ENCODE assay signal across 17 cellular contexts in genomic region chr17:74763565-74764387, GRCh38. TPM values are rescaled to one million over a fixed set of nuclear protein-coding genes. Genes with fewer than 3 reads are reported as not detected.
DNase-seq lines count a peak whose midpoint lies in the region; ATAC-seq and TF ChIP-seq lines count a peak whose summit lies in the region.
"Had no signal": no experiment of that assay in that cellular context is flagged by ENCODE, and none has a peak within 500 bp of the region (broad histone marks: within the 10 kb centered on the region; RNA-seq: fewer than 3 reads in every experiment).

No MANE protein-coding gene starts in this region.

- intact Hi-C loops in testis (cut with DNase I; ENCODE audit: low total_unique reads) (loop anchor here (5.0 kb wide), 1 partner anchor 51 kb away; the partner anchor contains the start of gene CD300LF), prostate gland (cut with DNase I) (no loop called here)

- H3K4me1 ChIP-seq in testis = peaks cover 44% of the 10 kb centered on the region
- peaks cover 42% of the 10 kb centered on the region for H3K4me1 ChIP-seq in prostate gland (replicated peaks)

- H3K4me3 ChIP-seq in testis (no peak overlapping the region), prostate gland (no peak overlapping the region)
- H3K4me3 ChIP-seq: PC-9, sigmoid colon had no signal

- 51 to 65% methylated on average over 12 to 16 of the region's 16 CpGs for WGBS in testis, 2 donors
- WGBS in prostate gland = 60% methylated on average over 14 of the region's 16 CpGs

- no peaks in the 10 kb centered on the region for H3K27me3 Mint-ChIP-seq in activated T-cell treated with anti-CD3 and anti-CD28 coated beads, Interleukin-2, amount 50 U/mL, for 24 hours

- H3K9me3 ChIP-seq in testis (no peaks in the 10 kb centered on the region), prostate gland (no peaks in the 10 kb centered on the region)
- H3K9me3 ChIP-seq: sigmoid colon had no signal

- H3K27me3 ChIP-seq in testis (no peaks in the 10 kb centered on the region), prostate gland (replicated peaks; ENCODE audit: insufficient read depth) (no peaks in the 10 kb centered on the region)
- H3K27me3 ChIP-seq: sigmoid colon had no signal

- peaks cover 62% of the 10 kb centered on the region for H3K36me3 Mint-ChIP-seq in activated T-cell treated with anti-CD3 and anti-CD28 coated beads, Interleukin-2, amount 50 U/mL, for 24 hours (ENCODE audit: low read depth)

- peak overlapping the region; percentile 54 for H3K27ac ChIP-seq in cingulate gyrus (ENCODE audit: low read depth, low read length)
- peak overlapping the region; percentile 43 to 45 for H3K27ac ChIP-seq in testis
- H3K27ac ChIP-seq in prostate gland = peak overlapping the region in 1 of 2 donors; percentile 14
- H3K27ac ChIP-seq: HL-60, PC-9, sigmoid colon had no signal

- no peaks in the 10 kb centered on the region for H3K9me3 Mint-ChIP-seq in activated T-cell treated with anti-CD3 and anti-CD28 coated beads, Interleukin-2, amount 50 U/mL, for 24 hours
- H3K9me3 Mint-ChIP-seq: activated naive CD4-positive, alpha-beta T cell treated with anti-CD3 and anti-CD28 coated beads, Interleukin-2, amount 50 U/mL, for 72 hours had no signal

- peaks cover 39% of the 10 kb centered on the region for H3K4me1 Mint-ChIP-seq in activated T-cell treated with anti-CD3 and anti-CD28 coated beads, Interleukin-2, amount 50 U/mL, for 24 hours (ENCODE audit: low read depth)

- peak overlapping the region; percentile 72 for H3K27ac Mint-ChIP-seq in activated T-cell treated with anti-CD3 and anti-CD28 coated beads, Interleukin-2, amount 50 U/mL, for 24 hours

- TF ChIP-seq CTCF in testis (IDR thresholded peaks at IDR 0.05) = no peak
- no peak for TF ChIP-seq CTCF in prostate gland (IDR thresholded peaks at IDR 0.05)

- no peak for DNase-seq in activated T-cell treated with anti-CD3 and anti-CD28 coated beads, Interleukin-2, amount 50 U/mL, for 24 hours
- no peak for DNase-seq in activated T-cell treated with anti-CD3 and anti-CD28 coated beads for 4 hours
- peak; percentile 66 for DNase-seq in midbrain (lab: John Stamatoyannopoulos, UW)
- DNase-seq in testis = no peak
- no peak for DNase-seq in prostate gland (ENCODE audit: low spot score)
- DNase-seq: DMS 273 treated with DMSO at 0.1 percent for 48 hours, glutamatergic neuron, mammary epithelial cell, PC-9, sigmoid colon had no signal

- ATAC-seq in GM19455 (IDR thresholded peaks at IDR 0.05; ENCODE audit: unreplicated experiment) (no peak), HG03432 (IDR thresholded peaks at IDR 0.05; ENCODE audit: unreplicated experiment) (no peak)
- ATAC-seq: activated naive CD4-positive, alpha-beta T cell treated with anti-CD3 and anti-CD28 coated beads, Interleukin-2, amount 50 U/mL, for 72 hours had no signal

- no peaks in the 10 kb centered on the region for H3K36me3 ChIP-seq in testis (ENCODE audit: low read depth, missing control alignments)
- H3K36me3 ChIP-seq in prostate gland = no peaks in the 10 kb centered on the region
- H3K36me3 ChIP-seq: sigmoid colon had no signal

- no peak overlapping the region for H3K4me3 Mint-ChIP-seq in activated T-cell treated with anti-CD3 and anti-CD28 coated beads, Interleukin-2, amount 50 U/mL, for 24 hours

- TF ChIP-seq POLR2A in testis (IDR thresholded peaks at IDR 0.05) (no peak), prostate gland (IDR thresholded peaks at IDR 0.05) (no peak)

RNA-seq across cellular contexts. Expression of gene NAT9, which starts 12.4 kb away (rescaled TPM):
- total RNA-seq in testis (10 to 100 TPM; 45.6 to 51.3 TPM), prostate gland (10 to 100 TPM; 29.6 to 49.3 TPM)
- 43.8 TPM for polyA plus RNA-seq in testis (ENCODE audit: insufficient read depth, low read depth, low replicate concordance)

RNA-seq across cellular contexts. Expression of gene NHERF1, which starts 15.3 kb away (rescaled TPM):
- total RNA-seq in testis = 10 to 100 TPM; 26.9 to 28.6 TPM
- 69.2 TPM for polyA plus RNA-seq in testis (ENCODE audit: insufficient read depth, low read depth, low replicate concordance)
- 100 to 1,000 TPM in 1 of 2 donors, 10 to 100 TPM in 1; 84.1 to 133 TPM for total RNA-seq in prostate gland

RNA-seq across cellular contexts. Expression of gene RAB37, which starts 26.7 kb away (rescaled TPM):
- total RNA-seq in testis (under 1 TPM; 0.81 to 0.94 TPM), prostate gland (1 to 10 TPM; 1.6 to 2.2 TPM)
- 1.9 TPM for polyA plus RNA-seq in testis (ENCODE audit: insufficient read depth, low read depth, low replicate concordance)
- total RNA-seq: mammary epithelial cell, PC-9 had no signal
- polyA plus RNA-seq: mammary epithelial cell had no signal

RNA-seq across cellular contexts. Expression of gene CD300LF, which starts 51.1 kb away (rescaled TPM):
- total RNA-seq in testis (1 to 10 TPM in 1 of 2 donors, under 1 TPM in 1; 0.43 to 1.1 TPM), prostate gland (1 to 10 TPM in 1 of 2 donors, under 1 TPM in 1; 0.59 to 1.2 TPM)
- polyA plus RNA-seq in testis (ENCODE audit: insufficient read depth, low read depth, low replicate concordance) = 0.79 TPM
- total RNA-seq: activated CD8-positive, alpha-beta memory T cell treated with anti-CD3 and anti-CD28 coated beads for 36 hours; activated naive CD4-positive, alpha-beta T cell treated with anti-CD3 and anti-CD28 coated beads, Interleukin-2, amount 50 U/mL, for 72 hours; mammary epithelial cell; PC-9; T-helper 2 cell treated with Interferon-gamma antibody and Interleukin-4, amounts not matched to agents 100 ng/mL and 5 ng/mL, for 36 hours had no signal
- polyA plus RNA-seq: mammary epithelial cell had no signal
